ENCODE assay signal across 22 cellular contexts in the genomic region with DNA sequence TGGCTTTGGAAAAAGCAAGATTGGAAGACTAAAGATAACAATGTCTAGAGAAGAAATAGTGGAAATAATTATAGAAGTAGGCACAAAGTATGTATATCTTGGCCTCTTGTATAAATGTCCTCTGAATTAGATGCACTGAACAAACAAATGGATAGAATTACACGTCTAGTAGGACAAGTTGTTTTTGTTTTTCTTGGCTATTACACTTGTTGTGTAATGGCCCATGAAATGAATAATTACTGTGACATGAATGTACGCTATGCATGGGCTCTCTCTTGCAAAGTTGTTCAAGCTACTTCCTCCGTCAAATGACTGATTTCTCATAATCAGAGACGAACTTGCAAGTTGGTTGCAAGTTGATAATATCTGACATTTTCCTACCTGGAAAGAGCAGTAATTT.
DNase-seq lines count a peak whose midpoint lies in the region; ATAC-seq and TF ChIP-seq lines count a peak whose summit lies in the region.
"Had no signal": no experiment of that assay in that cellular context is flagged by ENCODE, and none has a peak within 500 bp of the region (broad histone marks: within the 10 kb centered on the region; RNA-seq: fewer than 3 reads in every experiment).

No MANE protein-coding gene starts in this region.

- H3K27ac ChIP-seq in left lung, result no peak overlapping the region
- H3K27ac ChIP-seq: brain microvascular endothelial cell, dorsolateral prefrontal cortex, esophagus squamous epithelium, neural progenitor cell, upper lobe of right lung had no signal

- intact Hi-C loops in left lung (cut with DNase I), result no loop called here

- H3K27me3 Mint-ChIP-seq in T-helper 17 cell, result no peaks in the 10 kb centered on the region
- H3K27me3 Mint-ChIP-seq: CD4-positive, alpha-beta memory T cell; stimulated activated naive CD8-positive, alpha-beta T cell treated with anti-CD3 and anti-CD28 coated beads, Interleukin-15, amount 100 ng/mL, for 72 hours had no signal

- no peaks in the 10 kb centered on the region for H3K36me3 ChIP-seq in left lung
- H3K36me3 ChIP-seq: brain microvascular endothelial cell, esophagus squamous epithelium, neural progenitor cell, upper lobe of right lung had no signal

- TF ChIP-seq CTCF in left lung (IDR thresholded peaks at IDR 0.05), result no peak

- H3K4me3 Mint-ChIP-seq in T-helper 17 cell, result no peak overlapping the region
- H3K4me3 Mint-ChIP-seq: activated naive CD4-positive, alpha-beta T cell treated with anti-CD3 and anti-CD28 coated beads for 36 hours; CD4-positive, alpha-beta memory T cell; neural progenitor cell; stimulated activated naive CD8-positive, alpha-beta T cell treated with anti-CD3 and anti-CD28 coated beads, Interleukin-15, amount 100 ng/mL, for 72 hours had no signal

- no peak overlapping the region for H3K4me3 ChIP-seq in left lung
- H3K4me3 ChIP-seq: dorsolateral prefrontal cortex, esophagus squamous epithelium, neural progenitor cell, upper lobe of right lung had no signal

- no peaks in the 10 kb centered on the region for H3K4me1 Mint-ChIP-seq in T-helper 17 cell
- H3K4me1 Mint-ChIP-seq: CD4-positive, alpha-beta memory T cell; neural progenitor cell; stimulated activated naive CD8-positive, alpha-beta T cell treated with anti-CD3 and anti-CD28 coated beads, Interleukin-15, amount 100 ng/mL, for 72 hours had no signal

- H3K9me3 ChIP-seq in T-helper 17 cell (ENCODE audit: control insufficient read depth, low read length, poor library complexity, severe bottlenecking) (no peaks in the 10 kb centered on the region), left lung (no peaks in the 10 kb centered on the region)
- H3K9me3 ChIP-seq: esophagus squamous epithelium, upper lobe of right lung had no signal

- H3K36me3 Mint-ChIP-seq in T-helper 17 cell (ENCODE audit: low read depth), result no peaks in the 10 kb centered on the region
- H3K36me3 Mint-ChIP-seq: CD4-positive, alpha-beta memory T cell; neural progenitor cell had no signal

- DNase-seq in COR-L47 (lab: John Stamatoyannopoulos, UW) (peak; percentile 62), NCI-H1417 (lab: John Stamatoyannopoulos, UW) (peak; percentile 28 to 82 (median 41)), NCI-H748 treated with DMSO at 0.1 percent for 48 hours (lab: John Stamatoyannopoulos, UW) (peak; percentile 58), fibroblast of the conjunctiva (ENCODE audit: low read depth) (peak; percentile 51), T-helper 17 cell (no peak), left lung (no peak), SIG-M5 treated with dmso at 0.1 percent for 504 hours (lab: John Stamatoyannopoulos, UW; ENCODE audit: unreplicated experiment) (no peak)
- DNase-seq: activated CD4-positive, alpha-beta T cell treated with anti-CD3 and anti-CD28 coated beads, Interleukin-2, amount 50 U/mL, for 48 hours; activated naive CD4-positive, alpha-beta T cell treated with anti-CD3 and anti-CD28 coated beads for 36 hours; brain microvascular endothelial cell; CD4-positive, alpha-beta memory T cell; dorsolateral prefrontal cortex; esophagus squamous epithelium; left colon; midbrain; NCI-H1930; stimulated activated naive CD8-positive, alpha-beta T cell treated with anti-CD3 and anti-CD28 coated beads, Interleukin-15, amount 100 ng/mL, for 72 hours; T-helper 1 cell; upper lobe of right lung had no signal

- no peaks in the 10 kb centered on the region for H3K27me3 ChIP-seq in left lung
- H3K27me3 ChIP-seq: brain microvascular endothelial cell, dorsolateral prefrontal cortex, esophagus squamous epithelium, neural progenitor cell, upper lobe of right lung had no signal

- H3K27ac Mint-ChIP-seq in T-helper 17 cell, result no peak overlapping the region
- H3K27ac Mint-ChIP-seq: activated naive CD4-positive, alpha-beta T cell treated with anti-CD3 and anti-CD28 coated beads for 36 hours; CD4-positive, alpha-beta memory T cell; neural progenitor cell; stimulated activated naive CD8-positive, alpha-beta T cell treated with anti-CD3 and anti-CD28 coated beads, Interleukin-15, amount 100 ng/mL, for 72 hours had no signal

- ATAC-seq in T-helper 17 cell (no peak), HG03095 (IDR thresholded peaks at IDR 0.05; ENCODE audit: unreplicated experiment) (no peak), left lung (no peak)
- ATAC-seq: left colon; Right ventricle myocardium inferior; stimulated activated naive CD8-positive, alpha-beta T cell treated with anti-CD3 and anti-CD28 coated beads, Interleukin-15, amount 100 ng/mL, for 72 hours; upper lobe of right lung had no signal

- H3K4me1 ChIP-seq in left lung, result no peaks in the 10 kb centered on the region
- H3K4me1 ChIP-seq: neural progenitor cell, upper lobe of right lung had no signal

Comparison
In these comparisons a context has a peak if more than half of its experiments do, and no peak if none do; other contexts are left out.
1. DNase-seq: peak in COR-L47 (single experiment), NCI-H1417 (3 of 3), NCI-H748 treated with DMSO at 0.1 percent for 48 hours (single experiment) and fibroblast of the conjunctiva (single experiment); none in T-helper 17 cell (0 of 3), left lung (0 of 2) and SIG-M5 treated with dmso at 0.1 percent for 504 hours (single experiment).